Comparison of ENCODE assay signal across 14 cellular contexts in genomic region chrX:110987292-110987691, GRCh38.
DNase-seq lines count a peak whose midpoint lies in the region; ATAC-seq and TF ChIP-seq lines count a peak whose summit lies in the region.
"Had no signal": no experiment of that assay in that cellular context is flagged by ENCODE, and none has a peak within 500 bp of the region (broad histone marks: within the 10 kb centered on the region; RNA-seq: fewer than 3 reads in every experiment).

No MANE protein-coding gene starts in this region.

- H3K36me3 ChIP-seq in GM23338 (ENCODE audit: insufficient read depth), result no peaks in the 10 kb centered on the region
- H3K36me3 ChIP-seq: BLaER1 had no signal

- peaks cover 10% of the 10 kb centered on the region for H3K4me1 Mint-ChIP-seq in GM23338
- peaks cover 6% of the 10 kb centered on the region for H3K4me1 Mint-ChIP-seq in glutamatergic neuron (ENCODE audit: low read depth, unreplicated experiment)
- H3K4me1 Mint-ChIP-seq in activated T-cell treated with anti-CD3 and anti-CD28 coated beads, Interleukin-2, amount 50 U/mL, for 4 hours (ENCODE audit: low read depth), result no peaks in the 10 kb centered on the region
- H3K4me1 Mint-ChIP-seq in activated T-helper 2 cell treated with anti-CD3 and anti-CD28 coated beads, Interferon-gamma antibody, Interleukin-2, Interleukin-4, amounts not matched to agents 10 μg/mL and 5 μg/mL and 100 μg/mL, durations not matched to agents 14 hours and 24 hours and 36 hours (ENCODE audit: low read depth), result no peaks in the 10 kb centered on the region
- H3K4me1 Mint-ChIP-seq: activated B cell treated with CpG ODN at 0.5 μM for 24 hours; activated naive CD8-positive, alpha-beta T cell treated with anti-CD3 and anti-CD28 coated beads, Interleukin-2, amount 10 ng/mL, durations not matched to agents 7 days and 5 days had no signal

- H3K36me3 Mint-ChIP-seq in GM23338 (ENCODE audit: low read depth) (no peaks in the 10 kb centered on the region), glutamatergic neuron (ENCODE audit: unreplicated experiment) (no peaks in the 10 kb centered on the region)
- no peaks in the 10 kb centered on the region for H3K36me3 Mint-ChIP-seq in activated T-cell treated with anti-CD3 and anti-CD28 coated beads, Interleukin-2, amount 50 U/mL, for 4 hours (ENCODE audit: insufficient read depth)
- H3K36me3 Mint-ChIP-seq in activated T-helper 2 cell treated with anti-CD3 and anti-CD28 coated beads, Interferon-gamma antibody, Interleukin-2, Interleukin-4, amounts not matched to agents 10 μg/mL and 5 μg/mL and 100 μg/mL, durations not matched to agents 14 hours and 24 hours and 36 hours (ENCODE audit: low read depth), result no peaks in the 10 kb centered on the region
- H3K36me3 Mint-ChIP-seq: activated naive CD8-positive, alpha-beta T cell treated with anti-CD3 and anti-CD28 coated beads, Interleukin-2, amount 10 ng/mL, durations not matched to agents 7 days and 5 days had no signal

- H3K4me3 Mint-ChIP-seq in GM23338, result no peak overlapping the region
- H3K4me3 Mint-ChIP-seq in glutamatergic neuron (ENCODE audit: unreplicated experiment), result no peak overlapping the region
- no peak overlapping the region for H3K4me3 Mint-ChIP-seq in activated T-cell treated with anti-CD3 and anti-CD28 coated beads, Interleukin-2, amount 50 U/mL, for 4 hours
- H3K4me3 Mint-ChIP-seq in activated T-helper 2 cell treated with anti-CD3 and anti-CD28 coated beads, Interferon-gamma antibody, Interleukin-2, Interleukin-4, amounts not matched to agents 10 μg/mL and 5 μg/mL and 100 μg/mL, durations not matched to agents 14 hours and 24 hours and 36 hours (ENCODE audit: low read depth), result no peak overlapping the region
- H3K4me3 Mint-ChIP-seq: activated B cell treated with CpG ODN at 0.5 μM for 24 hours; activated naive CD8-positive, alpha-beta T cell treated with anti-CD3 and anti-CD28 coated beads, Interleukin-2, amount 10 ng/mL, durations not matched to agents 7 days and 5 days had no signal

- H3K79me2 ChIP-seq in GM23338 (replicated peaks; ENCODE audit: insufficient read depth), result no peaks in the 10 kb centered on the region

- no peak overlapping the region for H3K27ac Mint-ChIP-seq in GM23338
- H3K27ac Mint-ChIP-seq in glutamatergic neuron (ENCODE audit: unreplicated experiment), result no peak overlapping the region
- no peak overlapping the region for H3K27ac Mint-ChIP-seq in activated T-helper 2 cell treated with anti-CD3 and anti-CD28 coated beads, Interferon-gamma antibody, Interleukin-2, Interleukin-4, amounts not matched to agents 10 μg/mL and 5 μg/mL and 100 μg/mL, durations not matched to agents 14 hours and 24 hours and 36 hours
- H3K27ac Mint-ChIP-seq: activated B cell treated with CpG ODN at 0.5 μM for 24 hours; activated naive CD8-positive, alpha-beta T cell treated with anti-CD3 and anti-CD28 coated beads, Interleukin-2, amount 10 ng/mL, durations not matched to agents 7 days and 5 days had no signal

- ATAC-seq in GM23338 (peak; percentile 86), HG03565 (IDR thresholded peaks at IDR 0.05; ENCODE audit: unreplicated experiment) (no peak)
- no peak for ATAC-seq in activated T-cell treated with anti-CD3 and anti-CD28 coated beads, Interleukin-2, amount 50 U/mL, for 4 hours
- ATAC-seq: left lobe of liver had no signal

- peaks cover 5% of the 10 kb centered on the region; the same call in 1 of the 2 replicates for H3K4me1 ChIP-seq in GM23338 (ENCODE audit: insufficient read depth)
- H3K4me1 ChIP-seq: BLaER1 had no signal

- DNase-seq in AG09309 (ENCODE audit: low read depth) (no peak), GM23338 (ENCODE audit: low spot score) (peak; percentile 51), RPMI7951 (ENCODE audit: low read depth) (peak; percentile 2), glutamatergic neuron (peak; percentile 19), NCI-H2171 (lab: John Stamatoyannopoulos, UW) (no peak)
- no peak for DNase-seq in activated T-cell treated with anti-CD3 and anti-CD28 coated beads, Interleukin-2, amount 50 U/mL, for 4 hours
- DNase-seq in activated T-helper 2 cell treated with anti-CD3 and anti-CD28 coated beads, Interferon-gamma antibody, Interleukin-2, Interleukin-4, amounts not matched to agents 10 μg/mL and 5 μg/mL and 100 μg/mL, durations not matched to agents 14 hours and 24 hours and 36 hours (ENCODE audit: low spot score), result no peak
- DNase-seq: activated B cell treated with CpG ODN at 0.5 μM for 24 hours; activated CD8-positive, alpha-beta memory T cell treated with anti-CD3 and anti-CD28 coated beads, Interleukin-2, amount 50 U/mL, for 4 hours; activated naive CD8-positive, alpha-beta T cell treated with anti-CD3 and anti-CD28 coated beads, Interleukin-2, amount 10 ng/mL, durations not matched to agents 7 days and 5 days; stimulated activated CD8-positive, alpha-beta memory T cell treated with anti-CD3 and anti-CD28 coated beads, Interleukin-4, amount 100 ng/mL, for 48 hours had no signal

- no peak overlapping the region for H3K27ac ChIP-seq in GM23338 (ENCODE audit: low read depth)
- H3K27ac ChIP-seq: BLaER1 had no signal

- H4K20me1 ChIP-seq in GM23338 (replicated peaks; ENCODE audit: insufficient read depth), result no peaks in the 10 kb centered on the region

- no peaks in the 10 kb centered on the region for H3K9me2 ChIP-seq in GM23338 (ENCODE audit: insufficient read depth)

- H3F3A ChIP-seq in GM23338 (replicated peaks; ENCODE audit: low read depth), result no peaks in the 10 kb centered on the region

- no peak overlapping the region for H3K4me2 ChIP-seq in GM23338
- H3K4me2 ChIP-seq: BLaER1 had no signal

- TF ChIP-seq CTCF in AG09309 (IDR thresholded peaks at IDR 0.05; ENCODE audit: control insufficient read depth, insufficient read depth, low read depth, low read length, missing control alignments), result peak; percentile 23
- TF ChIP-seq CTCF in GM23338 (conservative IDR thresholded peaks at IDR 0.05; ENCODE audit: low read depth in 2 of 2), result peak in 1 of 2 experiments; percentile 51; a peak in 3 of 4 replicates
- TF ChIP-seq CTCF in glutamatergic neuron (IDR thresholded peaks at IDR 0.05; ENCODE audit: partially characterized antibody, unreplicated experiment), result no peak

- intact Hi-C loops in activated T-helper 2 cell treated with anti-CD3 and anti-CD28 coated beads, Interferon-gamma antibody, Interleukin-2, Interleukin-4, amounts not matched to agents 10 μg/mL and 5 μg/mL and 100 μg/mL, durations not matched to agents 14 hours and 24 hours and 36 hours (cut with micrococcal nuclease), result no loop called here

- H3K4me3 ChIP-seq in AG09309 (ENCODE audit: control insufficient read depth, low read depth, low read length), result no peak overlapping the region
- no peak overlapping the region for H3K4me3 ChIP-seq in GM23338
- H3K4me3 ChIP-seq: BLaER1 had no signal

- no peaks in the 10 kb centered on the region for H3K27me3 ChIP-seq in GM23338 (ENCODE audit: insufficient read depth)

- peaks cover 3% of the 10 kb centered on the region for H3K27me3 Mint-ChIP-seq in GM23338 (ENCODE audit: insufficient read depth, low read depth, poor library complexity)
- peaks cover 3% of the 10 kb centered on the region for H3K27me3 Mint-ChIP-seq in glutamatergic neuron (ENCODE audit: unreplicated experiment)
- H3K27me3 Mint-ChIP-seq in activated T-cell treated with anti-CD3 and anti-CD28 coated beads, Interleukin-2, amount 50 U/mL, for 4 hours (ENCODE audit: low read depth), result peaks cover 4% of the 10 kb centered on the region
- H3K27me3 Mint-ChIP-seq in activated T-helper 2 cell treated with anti-CD3 and anti-CD28 coated beads, Interferon-gamma antibody, Interleukin-2, Interleukin-4, amounts not matched to agents 10 μg/mL and 5 μg/mL and 100 μg/mL, durations not matched to agents 14 hours and 24 hours and 36 hours (ENCODE audit: low read depth), result peaks cover 4% of the 10 kb centered on the region

- H3K9me3 Mint-ChIP-seq in GM23338 (no peaks in the 10 kb centered on the region), glutamatergic neuron (ENCODE audit: unreplicated experiment) (peaks cover 2% of the 10 kb centered on the region)
- no peaks in the 10 kb centered on the region for H3K9me3 Mint-ChIP-seq in activated T-cell treated with anti-CD3 and anti-CD28 coated beads, Interleukin-2, amount 50 U/mL, for 4 hours
- H3K9me3 Mint-ChIP-seq in activated T-helper 2 cell treated with anti-CD3 and anti-CD28 coated beads, Interferon-gamma antibody, Interleukin-2, Interleukin-4, amounts not matched to agents 10 μg/mL and 5 μg/mL and 100 μg/mL, durations not matched to agents 14 hours and 24 hours and 36 hours, result no peaks in the 10 kb centered on the region
- H3K9me3 Mint-ChIP-seq: activated B cell treated with CpG ODN at 0.5 μM for 24 hours; activated naive CD8-positive, alpha-beta T cell treated with anti-CD3 and anti-CD28 coated beads, Interleukin-2, amount 10 ng/mL, durations not matched to agents 7 days and 5 days had no signal

- H2AFZ ChIP-seq in GM23338, result no peak overlapping the region

TF ChIP-seq in GM23338, 12 proteins besides CTCF, POLR2A, EP300 and RAD21:
- TF ChIP-seq EZH2 (IDR thresholded peaks at IDR 0.05; ENCODE audit: low read depth, unreplicated experiment), result no peak
- TF ChIP-seq POLR2AphosphoS5 (IDR thresholded peaks at IDR 0.05; ENCODE audit: low read depth), result no peak
TF ChIP-seq in GM23338: peak in this region for 0.

Comparison
In these comparisons a context has a peak if more than half of its experiments do, and no peak if none do; other contexts are left out.
1. DNase-seq: peak in GM23338 (single experiment), RPMI7951 (single experiment) and glutamatergic neuron (single experiment); none in AG09309 (single experiment), NCI-H2171 (single experiment), activated T-cell treated with anti-CD3 and anti-CD28 coated beads, Interleukin-2, amount 50 U/mL, for 4 hours (single experiment) and activated T-helper 2 cell treated with anti-CD3 and anti-CD28 coated beads, Interferon-gamma antibody, Interleukin-2, Interleukin-4, amounts not matched to agents 10 μg/mL and 5 μg/mL and 100 μg/mL, durations not matched to agents 14 hours and 24 hours and 36 hours (single experiment).